In the genomic region with DNA sequence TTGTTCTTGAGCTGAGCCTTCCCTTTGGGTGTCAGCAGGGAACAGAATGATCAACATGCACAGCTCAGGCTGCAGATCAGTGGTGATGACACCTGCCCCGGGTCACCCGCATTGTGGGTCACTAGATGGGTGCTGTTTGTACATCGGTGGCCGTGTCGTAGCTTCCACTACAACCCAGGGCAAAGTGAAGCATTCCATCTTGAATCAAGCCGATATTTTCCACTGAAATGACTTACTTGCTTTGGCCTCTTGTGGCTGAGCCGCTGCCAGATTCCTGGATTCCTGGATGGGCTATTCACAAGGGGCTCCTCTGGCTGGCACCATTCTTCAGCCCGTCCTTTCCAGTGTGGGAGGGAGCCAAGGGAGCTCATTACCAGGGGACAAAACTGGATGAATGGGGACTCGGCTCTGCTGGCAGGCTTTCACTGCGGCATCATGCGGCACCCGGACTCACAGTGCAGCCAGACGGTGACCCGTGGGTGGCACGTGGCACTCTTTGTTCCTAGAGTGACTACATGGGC, we compare ENCODE assay signal across 18 cellular contexts.
DNase-seq lines count a peak whose midpoint lies in the region; ATAC-seq and TF ChIP-seq lines count a peak whose summit lies in the region.
"Had no signal": no experiment of that assay in that cellular context is flagged by ENCODE, and none has a peak within 500 bp of the region (broad histone marks: within the 10 kb centered on the region; RNA-seq: fewer than 3 reads in every experiment).

No MANE protein-coding gene starts in this region.

- no peak for TF ChIP-seq POLR2A in erythroblast (IDR thresholded peaks at IDR 0.05; ENCODE audit: low read length)

- no peak overlapping the region for H3K4me2 ChIP-seq in parathyroid adenoma (ENCODE audit: low read length)

- H3K27ac ChIP-seq in parathyroid adenoma: peak overlapping the region; percentile 51
- H3K27ac ChIP-seq: neutrophil, SJSA1, vagina had no signal

- intact Hi-C loops in cardiac septum (cut with DNase I): no loop called here

- DNase-seq in COLO668 (lab: John Stamatoyannopoulos, UW; ENCODE audit: unreplicated experiment) (peak; percentile 68), amygdala (lab: John Stamatoyannopoulos, UW) (peak in 55 of 56 donors; percentile 14 to 87 (median 70)), cardiac septum (ENCODE audit: low spot score) (peak; percentile 85), NCI-H774 (lab: John Stamatoyannopoulos, UW) (no peak), erythroblast (lab: John Stamatoyannopoulos, UW) (no peak)
- no peak for DNase-seq in activated CD4-positive, CD25-positive, alpha-beta regulatory T cell (lab: John Stamatoyannopoulos, UW)
- DNase-seq: activated T-cell treated with anti-CD3 and anti-CD28 coated beads, Interleukin-2, amount 50 U/mL, for 4 hours; immature natural killer cell; mesendoderm; NCI-H2171 had no signal

- H3K4me1 ChIP-seq in parathyroid adenoma: peaks cover 22% of the 10 kb centered on the region
- H3K4me1 ChIP-seq: SJSA1 had no signal

- H3K9me3 ChIP-seq in parathyroid adenoma (ENCODE audit: control insufficient read depth, low read length): no peaks in the 10 kb centered on the region
- H3K9me3 ChIP-seq: gastrocnemius medialis, neutrophil, SJSA1, vagina had no signal

- H3K9ac ChIP-seq in parathyroid adenoma: no peak overlapping the region

- H3K27me3 ChIP-seq in parathyroid adenoma (ENCODE audit: control insufficient read depth, insufficient read depth, low read length): no peaks in the 10 kb centered on the region
- H3K27me3 ChIP-seq: gastrocnemius medialis, neutrophil, SJSA1, vagina had no signal

- H3K36me3 ChIP-seq in parathyroid adenoma (ENCODE audit: control insufficient read depth, insufficient read depth, low read length): no peaks in the 10 kb centered on the region
- H3K36me3 ChIP-seq: gastrocnemius medialis, SJSA1 had no signal

- no peak for TF ChIP-seq CTCF in parathyroid adenoma (IDR thresholded peaks at IDR 0.05)

- peaks cover 9% of the 10 kb centered on the region for H3K79me2 ChIP-seq in parathyroid adenoma

- H2AFZ ChIP-seq in parathyroid adenoma: no peak overlapping the region

- no peak for ATAC-seq in GM21515 (IDR thresholded peaks at IDR 0.05; ENCODE audit: unreplicated experiment)
- ATAC-seq: activated T-cell treated with anti-CD3 and anti-CD28 coated beads, Interleukin-2, amount 50 U/mL, for 4 hours; HCT116; HepG2 had no signal

- no peak overlapping the region for H3K4me3 ChIP-seq in parathyroid adenoma (ENCODE audit: low read depth, low read length)
- H3K4me3 ChIP-seq: gastrocnemius medialis, SJSA1, vagina had no signal

Comparison
In these comparisons a context has a peak if more than half of its experiments do, and no peak if none do; other contexts are left out.
1. DNase-seq: peak in COLO668 (single experiment), amygdala (55 of 56) and cardiac septum (single experiment); none in NCI-H774 (single experiment), activated CD4-positive, CD25-positive, alpha-beta regulatory T cell (0 of 4) and erythroblast (0 of 2).